In genomic region chr10:90447836-90448235, GRCh38 we compare ENCODE assay signal across 22 cellular contexts.
DNase-seq lines count a peak whose midpoint lies in the region; ATAC-seq and TF ChIP-seq lines count a peak whose summit lies in the region.
"Had no signal": no experiment of that assay in that cellular context is flagged by ENCODE, and none has a peak within 500 bp of the region (broad histone marks: within the 10 kb centered on the region; RNA-seq: fewer than 3 reads in every experiment).

No MANE protein-coding gene starts in this region.

- no peaks in the 10 kb centered on the region for H3K36me3 Mint-ChIP-seq in natural killer cell treated with Interleukin-12 subunit alpha and Interleukin-12 subunit beta and Interleukin-15 and Interleukin-18, amount 100 ng/mL, for 72 hours

- no peak overlapping the region for H3K4me3 Mint-ChIP-seq in natural killer cell treated with Interleukin-12 subunit alpha and Interleukin-12 subunit beta and Interleukin-15 and Interleukin-18, amount 100 ng/mL, for 72 hours
- H3K4me3 Mint-ChIP-seq: activated B cell treated with CpG ODN at 0.5 μM for 24 hours; activated T-helper 17 cell treated with anti-CD3 and anti-CD28 coated beads, Interleukin-2, amount 50 U/mL, for 72 hours; CD4-positive, alpha-beta T cell had no signal

- H3K9me3 Mint-ChIP-seq in natural killer cell treated with Interleukin-12 subunit alpha and Interleukin-12 subunit beta and Interleukin-15 and Interleukin-18, amount 100 ng/mL, for 72 hours = peaks cover 18% of the 10 kb centered on the region

- no peaks in the 10 kb centered on the region for H3K4me1 Mint-ChIP-seq in natural killer cell treated with Interleukin-12 subunit alpha and Interleukin-12 subunit beta and Interleukin-15 and Interleukin-18, amount 100 ng/mL, for 72 hours (ENCODE audit: low read depth in 2 of 2)
- H3K4me1 Mint-ChIP-seq: activated B cell treated with CpG ODN at 0.5 μM for 24 hours; activated T-helper 17 cell treated with anti-CD3 and anti-CD28 coated beads, Interleukin-2, amount 50 U/mL, for 72 hours had no signal

- H3K27me3 Mint-ChIP-seq in natural killer cell treated with Interleukin-12 subunit alpha and Interleukin-12 subunit beta and Interleukin-15 and Interleukin-18, amount 100 ng/mL, for 72 hours = no peaks in the 10 kb centered on the region
- H3K27me3 Mint-ChIP-seq: activated B cell treated with CpG ODN at 0.5 μM for 24 hours; activated T-helper 17 cell treated with anti-CD3 and anti-CD28 coated beads, Interleukin-2, amount 50 U/mL, for 72 hours; CD4-positive, alpha-beta T cell had no signal

- DNase-seq in EH (ENCODE audit: low read depth) (peak; percentile 15), NCI-H1105 treated with DMSO at 0.1 percent for 48 hours (lab: John Stamatoyannopoulos, UW) (peak; percentile 79), NCI-H748 treated with DMSO at 0.1 percent for 48 hours (lab: John Stamatoyannopoulos, UW) (peak; percentile 24), fibroblast of villous mesenchyme (ENCODE audit: low read depth) (peak; percentile 38)
- DNase-seq in natural killer cell treated with Interleukin-12 subunit alpha and Interleukin-12 subunit beta and Interleukin-15 and Interleukin-18, amount 100 ng/mL, for 72 hours (ENCODE audit: low spot score) = no peak
- no peak for DNase-seq in activated CD4-positive, alpha-beta T cell treated with anti-CD3 and anti-CD28 coated beads, Interleukin-2, amount 50 U/mL, for 1 hour
- DNase-seq: activated B cell treated with CpG ODN at 0.5 μM for 24 hours; activated CD4-positive, alpha-beta T cell treated with anti-CD3 and anti-CD28 coated beads, Interleukin-2, amount 50 U/mL, for 48 hours; activated CD8-positive, alpha-beta memory T cell treated with anti-CD3 and anti-CD28 coated beads, Interleukin-2, amount 50 U/mL, for 4 hours; aorta; CD4-positive, alpha-beta T cell; DMS79; heart left ventricle; MV-4-11; NCI-H2029; PC-9; posterior cingulate gyrus; right lobe of liver; stimulated activated naive CD4-positive, alpha-beta T cell treated with Interleukin-2 at 50 U/mL for 16 hours had no signal

- H3K27ac Mint-ChIP-seq in natural killer cell treated with Interleukin-12 subunit alpha and Interleukin-12 subunit beta and Interleukin-15 and Interleukin-18, amount 100 ng/mL, for 72 hours = no peak overlapping the region
- H3K27ac Mint-ChIP-seq: activated B cell treated with CpG ODN at 0.5 μM for 24 hours; activated naive CD4-positive, alpha-beta T cell treated with anti-CD3 and anti-CD28 coated beads, Interleukin-2, amount 50 U/mL, for 72 hours; activated T-helper 17 cell treated with anti-CD3 and anti-CD28 coated beads, Interleukin-2, amount 50 U/mL, for 72 hours; CD4-positive, alpha-beta T cell had no signal

- H3K4me3 ChIP-seq in fibroblast of villous mesenchyme (ENCODE audit: low read depth, low read length) = no peak overlapping the region
- H3K4me3 ChIP-seq: heart left ventricle, PC-9, right lobe of liver had no signal

- TF ChIP-seq CTCF in fibroblast of villous mesenchyme (IDR thresholded peaks at IDR 0.05; ENCODE audit: insufficient read depth, low read depth, low read length) = no peak

- no peak for ATAC-seq in natural killer cell treated with Interleukin-12 subunit alpha and Interleukin-12 subunit beta and Interleukin-15 and Interleukin-18, amount 100 ng/mL, for 72 hours
- ATAC-seq in HG02678 (IDR thresholded peaks at IDR 0.05; ENCODE audit: unreplicated experiment) = no peak
- ATAC-seq: activated naive CD4-positive, alpha-beta T cell treated with anti-CD3 and anti-CD28 coated beads, Interleukin-2, amount 50 U/mL, for 72 hours; activated T-helper 17 cell treated with anti-CD3 and anti-CD28 coated beads, Interleukin-2, amount 50 U/mL, for 72 hours; heart left ventricle; right lobe of liver had no signal

Comparison
In these comparisons a context has a peak if more than half of its experiments do, and no peak if none do; other contexts are left out.
1. DNase-seq: peak in EH (single experiment), NCI-H1105 treated with DMSO at 0.1 percent for 48 hours (single experiment), NCI-H748 treated with DMSO at 0.1 percent for 48 hours (single experiment) and fibroblast of villous mesenchyme (single experiment); none in natural killer cell treated with Interleukin-12 subunit alpha and Interleukin-12 subunit beta and Interleukin-15 and Interleukin-18, amount 100 ng/mL, for 72 hours (single experiment) and activated CD4-positive, alpha-beta T cell treated with anti-CD3 and anti-CD28 coated beads, Interleukin-2, amount 50 U/mL, for 1 hour (single experiment).